20 cellular contexts compared by ENCODE assay signal in the genomic region with DNA sequence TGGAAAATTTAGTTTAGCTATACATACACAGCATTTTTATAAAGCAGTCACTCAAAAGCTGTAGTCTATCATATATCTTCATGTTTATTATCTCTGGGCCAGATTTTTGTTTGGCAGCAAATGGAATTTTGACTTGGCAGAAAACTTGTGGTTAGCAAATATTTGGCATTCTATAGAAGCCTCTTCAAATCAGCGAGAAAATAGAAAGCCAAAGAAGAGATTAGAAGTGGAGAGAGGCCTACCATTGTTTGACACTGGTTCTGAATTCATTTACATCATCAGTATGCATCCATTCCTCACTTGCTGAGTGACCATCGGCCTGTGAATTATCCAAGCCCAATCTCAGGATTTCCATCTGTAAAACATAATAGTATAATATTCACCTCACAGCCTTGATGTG.
"Had no signal": no experiment of that assay in that cellular context is flagged by ENCODE, and none has a peak within 500 bp of the region (broad histone marks: within the 10 kb centered on the region; RNA-seq: fewer than 3 reads in every experiment).

No MANE protein-coding gene starts in this region.

- FAIRE-seq: endothelial cell of umbilical vein, islet of Langerhans had no signal

- ATAC-seq: activated CD4-positive, CD25-positive, alpha-beta regulatory T cell treated with anti-CD3 and anti-CD28 coated beads, Interleukin-2, amount 50 U/mL, for 24 hours; body of pancreas; left lobe of liver; naive thymus-derived CD8-positive, alpha-beta T cell; T-cell had no signal

- H3K27me3 ChIP-seq: esophagus squamous epithelium, tibial nerve, vagina had no signal

- H3K4me1 Mint-ChIP-seq: activated naive CD4-positive, alpha-beta T cell treated with anti-CD3 and anti-CD28 coated beads, Interleukin-2, amount 10 ng/mL, durations not matched to agents 7 days and 5 days; naive thymus-derived CD8-positive, alpha-beta T cell; T-cell had no signal

- H3K27ac ChIP-seq: body of pancreas, esophagus squamous epithelium, tibial nerve, vagina had no signal

- DNase-seq: activated naive CD4-positive, alpha-beta T cell treated with anti-CD3 and anti-CD28 coated beads, Interleukin-2, amount 10 ng/mL, durations not matched to agents 7 days and 5 days; activated T-cell treated with anti-CD3 and anti-CD28 coated beads, Interleukin-2, amount 50 U/mL, for 1 hour; body of pancreas; caudate nucleus; cortex of kidney; effector CD8-positive, alpha-beta T cell; esophagus squamous epithelium; naive thymus-derived CD8-positive, alpha-beta T cell; posterior cingulate gyrus; stimulated activated CD4-positive, alpha-beta T cell treated with anti-CD3 and anti-CD28 coated beads, Interleukin-15, amount 100 ng/mL, for 24 hours; stimulated activated CD4-positive, alpha-beta T cell treated with anti-CD3 and anti-CD28 coated beads, Interleukin-4, amount 100 ng/mL, for 1 hour; stimulated activated naive CD4-positive, alpha-beta T cell; T-cell; T-helper 9 cell had no signal

- H3K4me3 ChIP-seq: body of pancreas, esophagus squamous epithelium, tibial nerve, vagina had no signal

- H3K36me3 Mint-ChIP-seq: activated naive CD4-positive, alpha-beta T cell treated with anti-CD3 and anti-CD28 coated beads, Interleukin-2, amount 10 ng/mL, durations not matched to agents 7 days and 5 days; naive thymus-derived CD8-positive, alpha-beta T cell; T-cell had no signal

- H3K4me1 ChIP-seq: body of pancreas, esophagus squamous epithelium, tibial nerve, vagina had no signal

- H3K9me3 Mint-ChIP-seq: activated naive CD4-positive, alpha-beta T cell treated with anti-CD3 and anti-CD28 coated beads, Interleukin-2, amount 10 ng/mL, durations not matched to agents 7 days and 5 days had no signal

- H3K4me3 Mint-ChIP-seq: activated naive CD4-positive, alpha-beta T cell treated with anti-CD3 and anti-CD28 coated beads, Interleukin-2, amount 10 ng/mL, durations not matched to agents 7 days and 5 days; naive thymus-derived CD8-positive, alpha-beta T cell; T-cell had no signal

- H3K36me3 ChIP-seq: esophagus squamous epithelium, tibial nerve, vagina had no signal

- H3K27me3 Mint-ChIP-seq: activated naive CD4-positive, alpha-beta T cell treated with anti-CD3 and anti-CD28 coated beads, Interleukin-2, amount 10 ng/mL, durations not matched to agents 7 days and 5 days; naive thymus-derived CD8-positive, alpha-beta T cell; T-cell had no signal

- H3K9me3 ChIP-seq: body of pancreas, esophagus squamous epithelium, tibial nerve, vagina had no signal

- H3K27ac Mint-ChIP-seq: activated naive CD4-positive, alpha-beta T cell treated with anti-CD3 and anti-CD28 coated beads, Interleukin-2, amount 10 ng/mL, durations not matched to agents 7 days and 5 days; T-cell had no signal
